12 cellular contexts compared by ENCODE assay signal in genomic region chr4:16967722-16968121, GRCh38.
DNase-seq lines count a peak whose midpoint lies in the region; ATAC-seq, FAIRE-seq and TF ChIP-seq lines count a peak whose summit lies in the region.
"Had no signal": no experiment of that assay in that cellular context is flagged by ENCODE, and none has a peak within 500 bp of the region (broad histone marks: within the 10 kb centered on the region; RNA-seq: fewer than 3 reads in every experiment).

No MANE protein-coding gene starts in this region.

- DNase-seq in BJ (ENCODE audit: low read depth) (peak; percentile 51), dorsolateral prefrontal cortex (peak in 6 of 10 donors; percentile 21 to 57 (median 34)), kidney (peak; percentile 78), gastrocnemius medialis (peak; percentile 18 to 48), progenitor cell of endocrine pancreas (ENCODE audit: low spot score, unreplicated experiment) (no peak)
- DNase-seq in activated T-cell treated with anti-CD3 and anti-CD28 coated beads, Interleukin-2, amount 50 U/mL, for 72 hours, result no peak
- no peak for DNase-seq in stimulated activated naive CD8-positive, alpha-beta T cell treated with anti-CD3 and anti-CD28 coated beads, Interleukin-15, Interleukin-2, amounts not matched to agents 100 U/mL and 50 U/mL, for 24 hours
- DNase-seq: GF-D8, NCI-H510A treated with DMSO at 0.1 percent for 48 hours had no signal

- no peak overlapping the region for H3K27ac Mint-ChIP-seq in activated T-cell treated with anti-CD3 and anti-CD28 coated beads, Interleukin-2, amount 50 U/mL, for 72 hours
- no peak overlapping the region for H3K27ac Mint-ChIP-seq in progenitor cell of endocrine pancreas
- H3K27ac Mint-ChIP-seq: type B pancreatic cell had no signal

- H3K4me1 Mint-ChIP-seq in activated T-cell treated with anti-CD3 and anti-CD28 coated beads, Interleukin-2, amount 50 U/mL, for 72 hours (ENCODE audit: low read depth), result no peaks in the 10 kb centered on the region
- no peaks in the 10 kb centered on the region for H3K4me1 Mint-ChIP-seq in progenitor cell of endocrine pancreas (ENCODE audit: low read depth)

- H3K9me3 ChIP-seq in kidney (ENCODE audit: control insufficient read depth in 1 of 2, low read length in 2 of 2) (no peaks in the 10 kb centered on the region), gastrocnemius medialis (no peaks in the 10 kb centered on the region)
- H3K9me3 ChIP-seq: BLaER1 had no signal

- no peak for FAIRE-seq in kidney (lab: Jason Lieb, UNC)

- CTCF ChIA-PET in BJ (lab: Yijun Ruan, JAX), result no interaction called here

- H3K27ac ChIP-seq in dorsolateral prefrontal cortex (peak overlapping the region in 53 of 59 donors; percentile 23 to 88 (median 63)), kidney (ENCODE audit: low read depth in 2 of 2, low read length in 2 of 2) (no peak overlapping the region), gastrocnemius medialis (peak overlapping the region in 2 of 4 donors; percentile 6 to 36)
- H3K27ac ChIP-seq: BLaER1 had no signal

- intact Hi-C loops in dorsolateral prefrontal cortex (cut with DNase I), result no loop called here
- intact Hi-C loops in kidney (cut with DNase I), result no loop called here
- intact Hi-C loops in gastrocnemius medialis (cut with DNase I; ENCODE audit: low total_unique reads), result no loop called here

- no peaks in the 10 kb centered on the region for H3K36me3 Mint-ChIP-seq in activated T-cell treated with anti-CD3 and anti-CD28 coated beads, Interleukin-2, amount 50 U/mL, for 72 hours (ENCODE audit: insufficient read depth in 2 of 2)
- no peaks in the 10 kb centered on the region for H3K36me3 Mint-ChIP-seq in progenitor cell of endocrine pancreas (ENCODE audit: insufficient read depth)
- H3K36me3 Mint-ChIP-seq: type B pancreatic cell had no signal

- no peaks in the 10 kb centered on the region for H3K9me3 Mint-ChIP-seq in activated T-cell treated with anti-CD3 and anti-CD28 coated beads, Interleukin-2, amount 50 U/mL, for 72 hours
- H3K9me3 Mint-ChIP-seq in progenitor cell of endocrine pancreas (ENCODE audit: low read depth), result no peaks in the 10 kb centered on the region
- H3K9me3 Mint-ChIP-seq: type B pancreatic cell had no signal

- H3K4me3 Mint-ChIP-seq in activated T-cell treated with anti-CD3 and anti-CD28 coated beads, Interleukin-2, amount 50 U/mL, for 72 hours, result no peak overlapping the region
- no peak overlapping the region for H3K4me3 Mint-ChIP-seq in progenitor cell of endocrine pancreas (ENCODE audit: low read depth)
- H3K4me3 Mint-ChIP-seq: type B pancreatic cell had no signal

- ATAC-seq in gastrocnemius medialis (peak; percentile 30 to 67), HG02610 (IDR thresholded peaks at IDR 0.05; ENCODE audit: unreplicated experiment) (no peak)
- no peak for ATAC-seq in activated T-cell treated with anti-CD3 and anti-CD28 coated beads, Interleukin-2, amount 50 U/mL, for 72 hours (replicated peaks in 1 of 2)
- no peak for ATAC-seq in stimulated activated naive CD8-positive, alpha-beta T cell treated with anti-CD3 and anti-CD28 coated beads, Interleukin-15, Interleukin-2, amounts not matched to agents 100 U/mL and 50 U/mL, for 24 hours

- TF ChIP-seq POLR2A in gastrocnemius medialis (IDR thresholded peaks at IDR 0.05), result no peak

- H3K9ac ChIP-seq in kidney (ENCODE audit: low read length in 2 of 2), result no peak overlapping the region
- H3K9ac ChIP-seq: BLaER1 had no signal

- in situ Hi-C loops in gastrocnemius medialis (cut with MboI; ENCODE audit: low sequenced_read_pairs in 4 of 4), result no loop called here

- no peak for TF ChIP-seq CTCF in BJ (IDR thresholded peaks at IDR 0.05; ENCODE audit: insufficient read depth, low read depth, low read length)
- TF ChIP-seq CTCF in dorsolateral prefrontal cortex (IDR thresholded peaks at IDR 0.05 in 54 of 56, conservative IDR thresholded peaks at IDR 0.05 in 2 of 56; ENCODE audit: low read depth in 1 of 56, partially characterized antibody in 56 of 56), result no peak
- TF ChIP-seq CTCF in kidney (IDR thresholded peaks at IDR 0.05; ENCODE audit: borderline replicate concordance, extremely low read depth, insufficient read depth), result no peak
- no peak for TF ChIP-seq CTCF in gastrocnemius medialis (IDR thresholded peaks at IDR 0.05 in 4 of 5, conservative IDR thresholded peaks at IDR 0.05 in 1 of 5)
- no peak for TF ChIP-seq CTCF in progenitor cell of endocrine pancreas (IDR thresholded peaks at IDR 0.05; ENCODE audit: unreplicated experiment)

- H3K4me1 ChIP-seq in kidney (ENCODE audit: control insufficient read depth in 1 of 2, insufficient read depth in 1 of 2, low read depth in 1 of 2, low read length in 2 of 2) (peaks cover 0 to 3% of the 10 kb centered on the region in 2 donors), gastrocnemius medialis (no peaks in the 10 kb centered on the region)
- H3K4me1 ChIP-seq: BLaER1 had no signal

- H3K36me3 ChIP-seq in BJ (ENCODE audit: control insufficient read depth, insufficient read depth, low read length) (no peaks in the 10 kb centered on the region), kidney (ENCODE audit: control insufficient read depth in 1 of 2, insufficient read depth in 2 of 2, low read length in 2 of 2) (no peaks in the 10 kb centered on the region), gastrocnemius medialis (no peaks in the 10 kb centered on the region)
- H3K36me3 ChIP-seq: BLaER1 had no signal

- POLR2A ChIA-PET in BJ (lab: Charles Lee), result no interaction called here

- no peaks in the 10 kb centered on the region; the same call in 1 of the 2 replicates for H3K27me3 ChIP-seq in BJ (ENCODE audit: control insufficient read depth, insufficient read depth, low read length)
- no peaks in the 10 kb centered on the region for H3K27me3 ChIP-seq in dorsolateral prefrontal cortex
- H3K27me3 ChIP-seq in gastrocnemius medialis, result no peaks in the 10 kb centered on the region
- H3K27me3 ChIP-seq: BLaER1 had no signal

- peaks cover 7% of the 10 kb centered on the region for H3K27me3 Mint-ChIP-seq in activated T-cell treated with anti-CD3 and anti-CD28 coated beads, Interleukin-2, amount 50 U/mL, for 72 hours (ENCODE audit: low read depth)
- no peaks in the 10 kb centered on the region for H3K27me3 Mint-ChIP-seq in progenitor cell of endocrine pancreas

- H3K4me3 ChIP-seq in BJ (ENCODE audit: low read depth, low read length), result no peak overlapping the region
- H3K4me3 ChIP-seq in dorsolateral prefrontal cortex, result no peak overlapping the region
- no peak overlapping the region for H3K4me3 ChIP-seq in kidney (ENCODE audit: low read length in 2 of 2)
- H3K4me3 ChIP-seq in gastrocnemius medialis, result no peak overlapping the region
- H3K4me3 ChIP-seq: BLaER1 had no signal

Comparison
In these comparisons a context has a peak if more than half of its experiments do, and no peak if none do; other contexts are left out.
1. DNase-seq: peak in BJ (single experiment), dorsolateral prefrontal cortex (6 of 10), kidney (single experiment) and gastrocnemius medialis (2 of 2); none in activated T-cell treated with anti-CD3 and anti-CD28 coated beads, Interleukin-2, amount 50 U/mL, for 72 hours (0 of 2), progenitor cell of endocrine pancreas (single experiment) and stimulated activated naive CD8-positive, alpha-beta T cell treated with anti-CD3 and anti-CD28 coated beads, Interleukin-15, Interleukin-2, amounts not matched to agents 100 U/mL and 50 U/mL, for 24 hours (single experiment).
2. H3K27ac ChIP-seq: peak in dorsolateral prefrontal cortex (53 of 59); none in kidney (0 of 2).
3. ATAC-seq: peak in gastrocnemius medialis (2 of 2); none in activated T-cell treated with anti-CD3 and anti-CD28 coated beads, Interleukin-2, amount 50 U/mL, for 72 hours (0 of 2), HG02610 (single experiment) and stimulated activated naive CD8-positive, alpha-beta T cell treated with anti-CD3 and anti-CD28 coated beads, Interleukin-15, Interleukin-2, amounts not matched to agents 100 U/mL and 50 U/mL, for 24 hours (single experiment).